ENCODE assay signal across 29 cellular contexts in the genomic region with DNA sequence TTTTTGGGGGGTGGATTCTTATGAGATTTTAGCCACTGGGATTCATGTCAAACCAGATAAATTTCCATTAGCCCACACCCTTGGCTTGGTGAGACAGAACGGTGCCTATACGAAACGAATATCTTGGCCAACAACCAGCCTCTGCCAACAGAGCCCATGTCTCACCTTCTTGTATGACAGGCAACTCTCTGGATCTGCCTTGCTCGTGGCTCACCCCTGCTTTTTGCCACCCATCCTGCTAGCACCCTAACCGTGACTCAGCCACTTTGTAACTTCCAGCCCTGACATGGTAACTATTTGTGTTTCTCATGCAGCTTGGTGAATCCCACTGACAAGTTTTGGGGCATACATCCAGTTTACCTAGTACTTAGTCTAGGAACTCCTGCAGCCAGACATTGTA.
"Had no signal": no experiment of that assay in that cellular context is flagged by ENCODE, and none has a peak within 500 bp of the region (broad histone marks: within the 10 kb centered on the region; RNA-seq: fewer than 3 reads in every experiment).

No MANE protein-coding gene starts in this region.

- H3K4me1 Mint-ChIP-seq: naive thymus-derived CD8-positive, alpha-beta T cell; nephron progenitor cell; neural crest cell; stimulated activated effector memory CD8-positive, alpha-beta T cell treated with anti-CD3 and anti-CD28 coated beads, Interleukin-12 subunit alpha, Interleukin-12 subunit beta, amount 100 ng/mL, for 72 hours; stimulated activated naive B cell treated with anti-CD40 and anti-IgM and Interleukin-4, amounts not matched to agents 10 μg/mL and 1 μg/mL and 100 μg/mL, for 72 hours had no signal

- H3K27me3 ChIP-seq: ovary, right lobe of liver, sigmoid colon, stomach, suprapubic skin, testis, tibial artery, transverse colon, upper lobe of right lung, uterus had no signal

- H3K9ac ChIP-seq: parathyroid adenoma had no signal

- H3K27ac Mint-ChIP-seq: naive thymus-derived CD8-positive, alpha-beta T cell; natural killer cell treated with Interleukin-12 subunit alpha and Interleukin-12 subunit beta and Interleukin-15 and Interleukin-18, amount 100 ng/mL, for 72 hours; nephron progenitor cell; progenitor cell of endocrine pancreas; stimulated activated effector memory CD8-positive, alpha-beta T cell treated with anti-CD3 and anti-CD28 coated beads, Interleukin-12 subunit alpha, Interleukin-12 subunit beta, amount 100 ng/mL, for 72 hours; stimulated activated naive B cell treated with anti-CD40 and anti-IgM and Interleukin-4, amounts not matched to agents 10 μg/mL and 1 μg/mL and 100 μg/mL, for 72 hours; stimulated activated naive CD8-positive, alpha-beta T cell treated with anti-CD3 and anti-CD28 coated beads, Interleukin-15, Interleukin-2, amounts not matched to agents 100 ng/mL and 50 ng/mL, for 24 hours; type B pancreatic cell had no signal

- DNase-seq: nephron progenitor cell; occipital lobe; ovary; psoas muscle; right cardiac atrium; right lobe of liver; sigmoid colon; small intestine; stimulated activated CD4-positive, alpha-beta T cell treated with anti-CD3 and anti-CD28 coated beads, Interleukin-15, amount 100 ng/mL, for 24 hours; stimulated activated CD4-positive, alpha-beta T cell treated with anti-CD3 and anti-CD28 coated beads, Interleukin-2, amount 100 ng/mL, for 24 hours; stimulated activated CD4-positive, alpha-beta T cell treated with anti-CD3 and anti-CD28 coated beads, Interleukin-2, amount 100 ng/mL, for 48 hours; stimulated activated CD4-positive, alpha-beta T cell treated with anti-CD3 and anti-CD28 coated beads, Interleukin-4, amount 100 ng/mL, for 24 hours; stimulated activated naive B cell treated with anti-CD40 and anti-IgM and Interleukin-4, amounts not matched to agents 10 μg/mL and 1 μg/mL and 100 μg/mL, for 72 hours; stimulated activated naive CD4-positive, alpha-beta T cell treated with Interleukin-2 at 50 U/mL for 16 hours; stomach; testis; tibial artery; transverse colon; upper lobe of right lung; uterus had no signal

- H3K36me3 ChIP-seq: ovary, right lobe of liver, sigmoid colon, stomach, suprapubic skin, tibial artery, transverse colon, upper lobe of right lung, uterus had no signal

- H3K79me2 ChIP-seq: parathyroid adenoma had no signal

- H3K9me3 ChIP-seq: ovary, right lobe of liver, testis had no signal

- H3K4me3 ChIP-seq: ovary, psoas muscle, right lobe of liver, sigmoid colon, stomach, suprapubic skin, testis, tibial artery, transverse colon, upper lobe of right lung, uterus had no signal

- H3K36me3 Mint-ChIP-seq: stimulated activated effector memory CD8-positive, alpha-beta T cell treated with anti-CD3 and anti-CD28 coated beads, Interleukin-12 subunit alpha, Interleukin-12 subunit beta, amount 100 ng/mL, for 72 hours had no signal

- H2AFZ ChIP-seq: parathyroid adenoma had no signal

- H3K27ac ChIP-seq: ovary, parathyroid adenoma, psoas muscle, right lobe of liver, sigmoid colon, stomach, suprapubic skin, testis, tibial artery, transverse colon, upper lobe of right lung, uterus had no signal

- ATAC-seq: naive thymus-derived CD8-positive, alpha-beta T cell; natural killer cell treated with Interleukin-12 subunit alpha and Interleukin-12 subunit beta and Interleukin-15 and Interleukin-18, amount 100 ng/mL, for 72 hours; psoas muscle; right cardiac atrium; right lobe of liver; stimulated activated effector memory CD8-positive, alpha-beta T cell treated with anti-CD3 and anti-CD28 coated beads, Interleukin-12 subunit alpha, Interleukin-12 subunit beta, amount 100 ng/mL, for 72 hours; stimulated activated naive B cell treated with anti-CD40 and anti-IgM and Interleukin-4, amounts not matched to agents 10 μg/mL and 1 μg/mL and 100 μg/mL, for 72 hours; upper lobe of right lung had no signal

- H3K4me1 ChIP-seq: parathyroid adenoma, psoas muscle, right lobe of liver, sigmoid colon, stomach, suprapubic skin, testis, tibial artery, transverse colon, upper lobe of right lung, uterus had no signal

- H3K4me3 Mint-ChIP-seq: naive thymus-derived CD8-positive, alpha-beta T cell; natural killer cell treated with Interleukin-12 subunit alpha and Interleukin-12 subunit beta and Interleukin-15 and Interleukin-18, amount 100 ng/mL, for 72 hours; nephron progenitor cell; neural crest cell; stimulated activated effector memory CD8-positive, alpha-beta T cell treated with anti-CD3 and anti-CD28 coated beads, Interleukin-12 subunit alpha, Interleukin-12 subunit beta, amount 100 ng/mL, for 72 hours; stimulated activated naive B cell treated with anti-CD40 and anti-IgM and Interleukin-4, amounts not matched to agents 10 μg/mL and 1 μg/mL and 100 μg/mL, for 72 hours; stimulated activated naive CD8-positive, alpha-beta T cell treated with anti-CD3 and anti-CD28 coated beads, Interleukin-15, Interleukin-2, amounts not matched to agents 100 ng/mL and 50 ng/mL, for 24 hours; type B pancreatic cell had no signal

- H3K27me3 Mint-ChIP-seq: naive thymus-derived CD8-positive, alpha-beta T cell; natural killer cell treated with Interleukin-12 subunit alpha and Interleukin-12 subunit beta and Interleukin-15 and Interleukin-18, amount 100 ng/mL, for 72 hours; progenitor cell of endocrine pancreas had no signal

- FAIRE-seq: small intestine had no signal
